Comparison of ENCODE assay signal across 8 cellular contexts in genomic region chr1:21295059-21295401, GRCh38. TPM values are rescaled to one million over a fixed set of nuclear protein-coding genes. Genes with fewer than 3 reads are reported as not detected.
DNase-seq lines count a peak whose midpoint lies in the region; ATAC-seq and TF ChIP-seq lines count a peak whose summit lies in the region.

No MANE protein-coding gene starts in this region.

- no peak overlapping the region for H3K4me3 ChIP-seq in thymus (ENCODE audit: low read length)

- peak overlapping the region; percentile 98 for H3K27ac Mint-ChIP-seq in activated CD4-positive, alpha-beta T cell treated with anti-CD3 and anti-CD28 coated beads, Interleukin-2, amount 10 ng/mL, durations not matched to agents 7 days and 5 days

- CTCF ChIA-PET in activated CD4-positive, alpha-beta T cell treated with anti-CD3 and anti-CD28 coated beads, Interleukin-2, amount 10 ng/mL, durations not matched to agents 7 days and 5 days (lab: Charles Lee): interaction anchor here (0.8 to 3.7 kb wide), 4 partner anchors 16 to 40 kb away, joined by 5 to 23 read pairs (median 10); no protein-coding TSS in a partner anchor

- 95% methylated on average over 1 of the region's 1 CpG for WGBS in thymus

- DNase-seq in activated gamma-delta T cell treated with Interleukin-2 at 50 U/mL for 16 hours (peak; percentile 22), activated gamma-delta T cell (lab: John Stamatoyannopoulos, UW) (no peak), iris pigment epithelial cell (ENCODE audit: low read depth) (peak; percentile 34), NCI-H82 (lab: John Stamatoyannopoulos, UW) (no peak), HPDE6-E6E7 (ENCODE audit: extremely low spot score) (no peak)
- DNase-seq in activated CD4-positive, alpha-beta T cell treated with anti-CD3 and anti-CD28 coated beads, Interleukin-2, amount 10 ng/mL, durations not matched to agents 7 days and 5 days: peak; percentile 27

- no peaks in the 10 kb centered on the region for H3K27me3 ChIP-seq in thymus (ENCODE audit: control insufficient read depth, insufficient read depth)

- H3K9me3 ChIP-seq in thymus (ENCODE audit: control insufficient read depth): no peaks in the 10 kb centered on the region

- peak overlapping the region; percentile 62 for H3K27ac ChIP-seq in thymus (ENCODE audit: low read depth)

- H3K9me3 Mint-ChIP-seq in activated CD4-positive, alpha-beta T cell treated with anti-CD3 and anti-CD28 coated beads, Interleukin-2, amount 10 ng/mL, durations not matched to agents 7 days and 5 days: no peaks in the 10 kb centered on the region

- peaks cover 18% of the 10 kb centered on the region for H3K36me3 Mint-ChIP-seq in activated CD4-positive, alpha-beta T cell treated with anti-CD3 and anti-CD28 coated beads, Interleukin-2, amount 10 ng/mL, durations not matched to agents 7 days and 5 days (ENCODE audit: low read depth)

- H3K36me3 ChIP-seq in thymus (ENCODE audit: control insufficient read depth, insufficient read depth): no peaks in the 10 kb centered on the region

- H3K4me3 Mint-ChIP-seq in activated CD4-positive, alpha-beta T cell treated with anti-CD3 and anti-CD28 coated beads, Interleukin-2, amount 10 ng/mL, durations not matched to agents 7 days and 5 days: peak overlapping the region; percentile 80

- peaks cover 88% of the 10 kb centered on the region for H3K4me1 Mint-ChIP-seq in activated CD4-positive, alpha-beta T cell treated with anti-CD3 and anti-CD28 coated beads, Interleukin-2, amount 10 ng/mL, durations not matched to agents 7 days and 5 days

- H3K27me3 Mint-ChIP-seq in activated CD4-positive, alpha-beta T cell treated with anti-CD3 and anti-CD28 coated beads, Interleukin-2, amount 10 ng/mL, durations not matched to agents 7 days and 5 days: no peaks in the 10 kb centered on the region

- no peak for TF ChIP-seq POLR2A in GM18505 (IDR thresholded peaks at IDR 0.05; ENCODE audit: borderline replicate concordance, extremely low read depth, insufficient read depth, insufficient read length)

- ATAC-seq in GM18505 (IDR thresholded peaks at IDR 0.05; ENCODE audit: unreplicated experiment): no peak

- H3K4me1 ChIP-seq in thymus (ENCODE audit: control insufficient read depth, insufficient read depth, low read length): peaks cover 44% of the 10 kb centered on the region

- POLR2A ChIA-PET in activated CD4-positive, alpha-beta T cell treated with anti-CD3 and anti-CD28 coated beads, Interleukin-2, amount 10 ng/mL, durations not matched to agents 7 days and 5 days (lab: Charles Lee): interaction anchor here (2.3 kb wide), 1 partner anchor 50 kb away, joined by 12 read pairs; no protein-coding TSS in a partner anchor

RNA-seq across cellular contexts. Expression of gene ECE1, which starts 4.8 kb away (rescaled TPM):
- total RNA-seq in activated CD4-positive, alpha-beta T cell treated with anti-CD3 and anti-CD28 coated beads, Interleukin-2, amount 10 ng/mL, durations not matched to agents 7 days and 5 days: 100 to 1,000 TPM; 101 to 107 TPM
- polyA plus RNA-seq in thymus: 34.2 TPM

Comparison
In these comparisons a context has a peak if more than half of its experiments do, and no peak if none do; other contexts are left out.
1. DNase-seq: peak in activated gamma-delta T cell treated with Interleukin-2 at 50 U/mL for 16 hours (single experiment), activated CD4-positive, alpha-beta T cell treated with anti-CD3 and anti-CD28 coated beads, Interleukin-2, amount 10 ng/mL, durations not matched to agents 7 days and 5 days (single experiment) and iris pigment epithelial cell (single experiment); none in activated gamma-delta T cell (single experiment), NCI-H82 (single experiment) and HPDE6-E6E7 (single experiment).